ENCODE assay signal across 26 cellular contexts in genomic region chrX:4841216-4841745, GRCh38.
"Had no signal": no experiment of that assay in that cellular context is flagged by ENCODE, and none has a peak within 500 bp of the region (broad histone marks: within the 10 kb centered on the region; RNA-seq: fewer than 3 reads in every experiment).

No MANE protein-coding gene starts in this region.

- H3K27me3 Mint-ChIP-seq: activated B cell treated with CpG ODN at 0.5 μM for 24 hours; activated CD8-positive, alpha-beta T cell treated with anti-CD3 and anti-CD28 coated beads for 36 hours; brain; memory B cell had no signal

- ATAC-seq: activated CD8-positive, alpha-beta T cell treated with anti-CD3 and anti-CD28 coated beads for 36 hours; activated naive CD4-positive, alpha-beta T cell treated with anti-CD3 and anti-CD28 coated beads, Interleukin-2, amount 50 U/mL, for 72 hours; activated T-cell treated with anti-CD3 and anti-CD28 coated beads, Interleukin-2, amount 50 U/mL, for 72 hours; left colon; natural killer cell; upper lobe of right lung had no signal

- H3K9me3 Mint-ChIP-seq: activated CD8-positive, alpha-beta T cell treated with anti-CD3 and anti-CD28 coated beads for 36 hours; neural progenitor cell had no signal

- H2AFZ ChIP-seq: neural progenitor cell had no signal

- DNase-seq: activated B cell treated with CpG ODN at 0.5 μM for 24 hours; activated CD4-positive, alpha-beta T cell treated with anti-CD3 and anti-CD28 coated beads, Interleukin-2, amount 50 U/mL, for 1 hour; activated CD8-positive, alpha-beta T cell treated with anti-CD3 and anti-CD28 coated beads for 36 hours; activated naive CD4-positive, alpha-beta T cell; activated T-cell treated with anti-CD3 and anti-CD28 coated beads, Interleukin-2, amount 50 U/mL, for 72 hours; anterior cingulate cortex; central memory CD4-positive, alpha-beta T cell; dermis blood vessel endothelial cell; effector CD4-positive, alpha-beta T cell; kidney; left colon; natural killer cell; stimulated activated CD4-positive, alpha-beta T cell treated with anti-CD3 and anti-CD28 coated beads, Interleukin-15, amount 100 ng/mL, for 24 hours; stimulated activated CD4-positive, alpha-beta T cell treated with anti-CD3 and anti-CD28 coated beads, Interleukin-2, amount 100 ng/mL, for 24 hours; stimulated activated naive CD4-positive, alpha-beta T cell; T-helper 1 cell; tibial artery; upper lobe of right lung had no signal

- H3K4me2 ChIP-seq: neural progenitor cell had no signal

- H3K4me3 ChIP-seq: neural progenitor cell, right atrium auricular region, suprapubic skin, tibial artery, upper lobe of right lung had no signal

- H3K9me3 ChIP-seq: suprapubic skin, upper lobe of right lung had no signal

- H3K36me3 Mint-ChIP-seq: activated naive CD4-positive, alpha-beta T cell treated with anti-CD3 and anti-CD28 coated beads, Interleukin-2, amount 50 U/mL, for 72 hours; brain; memory B cell; neural progenitor cell had no signal

- H3K27ac ChIP-seq: epithelial cell of prostate, neural progenitor cell, right atrium auricular region, suprapubic skin, tibial artery, upper lobe of right lung had no signal

- H3K4me1 ChIP-seq: neural progenitor cell, right atrium auricular region, suprapubic skin, tibial artery, upper lobe of right lung had no signal

- H3K27ac Mint-ChIP-seq: activated B cell treated with CpG ODN at 0.5 μM for 24 hours; activated CD8-positive, alpha-beta T cell treated with anti-CD3 and anti-CD28 coated beads for 36 hours; activated naive CD4-positive, alpha-beta T cell treated with anti-CD3 and anti-CD28 coated beads, Interleukin-2, amount 50 U/mL, for 72 hours; activated T-cell treated with anti-CD3 and anti-CD28 coated beads, Interleukin-2, amount 50 U/mL, for 72 hours; brain; memory B cell; natural killer cell; neural progenitor cell; T-helper 2 cell treated with Interferon-gamma antibody and Interleukin-4, amounts not matched to agents 5 μg/mL and 100 μg/mL, for 36 hours had no signal

- H3K36me3 ChIP-seq: neural progenitor cell, right atrium auricular region, suprapubic skin, tibial artery, upper lobe of right lung had no signal

- H3K4me3 Mint-ChIP-seq: activated B cell treated with CpG ODN at 0.5 μM for 24 hours; activated CD8-positive, alpha-beta T cell treated with anti-CD3 and anti-CD28 coated beads for 36 hours; activated T-cell treated with anti-CD3 and anti-CD28 coated beads, Interleukin-2, amount 50 U/mL, for 72 hours; brain; memory B cell; natural killer cell; neural progenitor cell; T-helper 2 cell treated with Interferon-gamma antibody and Interleukin-4, amounts not matched to agents 5 μg/mL and 100 μg/mL, for 36 hours had no signal

- H3K4me1 Mint-ChIP-seq: activated B cell treated with CpG ODN at 0.5 μM for 24 hours, brain, memory B cell, natural killer cell, neural progenitor cell had no signal

- H3K9ac ChIP-seq: neural progenitor cell had no signal

- H3K27me3 ChIP-seq: neural progenitor cell, right atrium auricular region, suprapubic skin, tibial artery, upper lobe of right lung had no signal
